8 cellular contexts compared by ENCODE assay signal in the genomic region with DNA sequence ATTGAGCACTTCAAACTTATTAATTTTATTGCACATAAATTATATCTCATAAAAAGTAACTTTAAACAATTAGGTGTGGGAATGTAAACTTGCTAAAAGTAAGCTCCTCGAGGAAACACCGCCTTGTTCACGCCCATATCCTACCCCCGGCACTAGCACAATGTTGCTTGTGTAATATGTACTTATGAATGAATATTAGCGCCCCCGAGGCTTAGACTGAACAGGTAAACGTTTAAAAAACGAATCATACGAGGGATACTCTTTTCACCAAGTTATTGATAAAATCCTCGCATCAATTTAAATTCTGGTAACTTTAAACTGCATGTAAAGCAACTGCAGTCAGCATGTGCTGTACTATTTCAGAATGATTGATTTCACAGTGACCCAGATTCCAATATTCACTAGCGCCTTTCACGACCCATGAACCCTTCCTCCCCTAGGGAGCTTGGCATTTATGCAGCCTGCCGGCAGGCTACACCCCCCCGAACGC. TPM values are rescaled to one million over a fixed set of nuclear protein-coding genes. Genes with fewer than 3 reads are reported as not detected.
A peak's percentile ranks its signal among the peaks of the same experiment; 100 is the strongest.
DNase-seq lines count a peak whose midpoint lies in the region; ATAC-seq and TF ChIP-seq lines count a peak whose summit lies in the region.

No MANE protein-coding gene starts in this region.

- H3K27ac ChIP-seq in CD4-positive, alpha-beta memory T cell (ENCODE audit: low read depth, low read length) = peak overlapping the region; percentile 96
- H3K27ac ChIP-seq in esophagus squamous epithelium = peak overlapping the region; percentile 86 to 94 (median 92)

- TF ChIP-seq POLR2A in esophagus squamous epithelium (IDR thresholded peaks at IDR 0.05) = no peak

- no peak for TF ChIP-seq CTCF in esophagus squamous epithelium (IDR thresholded peaks at IDR 0.05)
- TF ChIP-seq CTCF in osteocyte (IDR thresholded peaks at IDR 0.05) = no peak

- H3K4me3 Mint-ChIP-seq in CD4-positive, alpha-beta memory T cell = peak overlapping the region; percentile 92 to 98 (median 96)
- H3K4me3 Mint-ChIP-seq in T-cell (peak overlapping the region; percentile 95 to 98 (median 95)), osteocyte (ENCODE audit: unreplicated experiment) (peak overlapping the region; percentile 92)

- ATAC-seq in GM19395 (IDR thresholded peaks at IDR 0.05; ENCODE audit: unreplicated experiment) (peak; percentile 26), HG03520 (IDR thresholded peaks at IDR 0.05; ENCODE audit: unreplicated experiment) (peak; percentile 6), T-cell (replicated peaks in 1 of 4) (peak; percentile 18 to 32 (median 24))

- intact Hi-C loops in CD4-positive, alpha-beta memory T cell (cut with micrococcal nuclease) = loop anchor here (1.0 to 10.0 kb wide), 9 partner anchors 105 to 1959 kb away; a partner anchor contains a TSS
- intact Hi-C loops in esophagus squamous epithelium (cut with DNase I) = no loop called here

- POLR2A ChIA-PET in CD4-positive, alpha-beta memory T cell (lab: Charles Lee; ENCODE audit: partially characterized antibody) = interaction anchor here (0.6 to 2.9 kb wide), 9 partner anchors 10 to 1707 kb away, joined by 3 to 18 read pairs (median 5); a partner anchor contains a TSS
- POLR2A ChIA-PET in T-cell (lab: Charles Lee) (interaction anchor here in 1 of 2 donors (0.6 kb wide), 1 partner anchor 9 kb away, joined by 3 read pairs; no protein-coding TSS in a partner anchor), HEK293T (lab: Yijun Ruan, JAX) (interaction anchor here (1.8 kb wide), 1 partner anchor 9 kb away, joined by 5 read pairs; no protein-coding TSS in a partner anchor)

- H3K9me3 ChIP-seq in CD4-positive, alpha-beta memory T cell (ENCODE audit: control insufficient read depth in 1 of 2, low read length in 2 of 2) = no peaks in the 10 kb centered on the region
- no peaks in the 10 kb centered on the region for H3K9me3 ChIP-seq in esophagus squamous epithelium

- H3K36me3 Mint-ChIP-seq in CD4-positive, alpha-beta memory T cell = peaks cover 13 to 31% of the 10 kb centered on the region in 2 donors
- peaks cover 8% of the 10 kb centered on the region for H3K36me3 Mint-ChIP-seq in T-cell
- peaks cover 5% of the 10 kb centered on the region for H3K36me3 Mint-ChIP-seq in osteocyte (ENCODE audit: unreplicated experiment)

- H3K4me1 ChIP-seq in CD4-positive, alpha-beta memory T cell (ENCODE audit: insufficient read depth, low read length) = peaks cover 37% of the 10 kb centered on the region
- H3K4me1 ChIP-seq in esophagus squamous epithelium = peaks cover 0 to 47% (median 7%) of the 10 kb centered on the region in 3 donors

- peak overlapping the region; percentile 95 to 98 (median 97) for H3K27ac Mint-ChIP-seq in CD4-positive, alpha-beta memory T cell
- H3K27ac Mint-ChIP-seq in T-cell (peak overlapping the region; percentile 91 to 96), osteocyte (ENCODE audit: unreplicated experiment) (peak overlapping the region; percentile 93)

- peaks cover 17 to 56% (median 37%) of the 10 kb centered on the region in 4 donors for H3K4me1 Mint-ChIP-seq in CD4-positive, alpha-beta memory T cell
- H3K4me1 Mint-ChIP-seq in T-cell (peaks cover 29 to 52% (median 49%) of the 10 kb centered on the region in 3 donors), osteocyte (ENCODE audit: unreplicated experiment) (peaks cover 14% of the 10 kb centered on the region)

- no peaks in the 10 kb centered on the region for H3K27me3 ChIP-seq in CD4-positive, alpha-beta memory T cell (ENCODE audit: insufficient read depth, low read length)
- H3K27me3 ChIP-seq in esophagus squamous epithelium = no peaks in the 10 kb centered on the region

- peak overlapping the region; percentile 85 to 95 for H3K4me3 ChIP-seq in CD4-positive, alpha-beta memory T cell (ENCODE audit: low read length in 2 of 2)
- peak overlapping the region; percentile 68 to 90 (median 87) for H3K4me3 ChIP-seq in esophagus squamous epithelium

- WGBS in esophagus squamous epithelium, 2 donors = 0 to 1% methylated on average over 14 to 15 of the region's 15 CpGs

- peaks cover 6% of the 10 kb centered on the region for H3K36me3 ChIP-seq in CD4-positive, alpha-beta memory T cell (ENCODE audit: insufficient read depth, low read length)
- H3K36me3 ChIP-seq in esophagus squamous epithelium = peaks cover 0 to 12% (median 0%) of the 10 kb centered on the region in 3 donors

- H3K9me3 Mint-ChIP-seq in CD4-positive, alpha-beta memory T cell = peaks cover 0 to 4% (median 0%) of the 10 kb centered on the region in 8 donors
- H3K9me3 Mint-ChIP-seq in T-cell (no peaks in the 10 kb centered on the region), osteocyte (ENCODE audit: unreplicated experiment) (no peaks in the 10 kb centered on the region)

- DNase-seq in CD4-positive, alpha-beta memory T cell = peak in 1 of 5 donors; percentile 8
- peak in 4 of 34 experiments; percentile 12 to 46 (median 25) for DNase-seq in T-cell
- DNase-seq in esophagus squamous epithelium (lab: John Stamatoyannopoulos, UW) = no peak
- no peak for DNase-seq in osteocyte (ENCODE audit: extremely low spot score, unreplicated experiment)
- DNase-seq in HEK293T (ENCODE audit: extremely low spot score) = no peak
- no peak for DNase-seq in GM19240 (ENCODE audit: insufficient read length, low spot score)

- H3K27me3 Mint-ChIP-seq in CD4-positive, alpha-beta memory T cell = no peaks in the 10 kb centered on the region
- no peaks in the 10 kb centered on the region for H3K27me3 Mint-ChIP-seq in T-cell
- H3K27me3 Mint-ChIP-seq in osteocyte (ENCODE audit: unreplicated experiment) = no peaks in the 10 kb centered on the region

- CTCF ChIA-PET in CD4-positive, alpha-beta memory T cell (lab: Charles Lee; ENCODE audit: partially characterized antibody) = interaction anchor here (1.0 to 2.8 kb wide), 2 partner anchors 10 to 104 kb away, joined by 3 to 10 read pairs; no protein-coding TSS in a partner anchor
- CTCF ChIA-PET in T-cell (lab: Charles Lee) = no interaction called here
- CTCF ChIA-PET in HEK293T (lab: Yijun Ruan, JAX) = interaction anchor here (1.0 kb wide), 1 partner anchor 11 kb away, joined by 3 read pairs; no protein-coding TSS in a partner anchor

TF ChIP-seq in HEK293T, 16 proteins besides CTCF, POLR2A, EP300 and RAD21:
- TF ChIP-seq ARNT (IDR thresholded peaks at IDR 0.05) (no peak), TARDBP (IDR thresholded peaks at IDR 0.05) (no peak), BHLHE40 (IDR thresholded peaks at IDR 0.05; ENCODE audit: borderline replicate concordance) (no peak), L3MBTL2 (conservative IDR thresholded peaks at IDR 0.05) (no peak), FOXA1 (IDR thresholded peaks at IDR 0.05) (no peak), ELF4 (IDR thresholded peaks at IDR 0.05) (no peak), CTBP1 (IDR thresholded peaks at IDR 0.05; ENCODE audit: borderline replicate concordance) (no peak), SP1 (IDR thresholded peaks at IDR 0.05) (no peak)
- TF ChIP-seq, protein P1, sequence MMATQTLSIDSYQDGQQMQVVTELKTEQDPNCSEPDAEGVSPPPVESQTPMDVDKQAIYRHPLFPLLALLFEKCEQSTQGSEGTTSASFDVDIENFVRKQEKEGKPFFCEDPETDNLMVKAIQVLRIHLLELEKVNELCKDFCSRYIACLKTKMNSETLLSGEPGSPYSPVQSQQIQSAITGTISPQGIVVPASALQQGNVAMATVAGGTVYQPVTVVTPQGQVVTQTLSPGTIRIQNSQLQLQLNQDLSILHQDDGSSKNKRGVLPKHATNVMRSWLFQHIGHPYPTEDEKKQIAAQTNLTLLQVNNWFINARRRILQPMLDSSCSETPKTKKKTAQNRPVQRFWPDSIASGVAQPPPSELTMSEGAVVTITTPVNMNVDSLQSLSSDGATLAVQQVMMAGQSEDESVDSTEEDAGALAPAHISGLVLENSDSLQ (IDR thresholded peaks at IDR 0.05) = no peak

RNA-seq across cellular contexts. Expression of a gene that starts 0.6 kb away (rescaled TPM):
- total RNA-seq in CD4-positive, alpha-beta memory T cell = 10 to 100 TPM; 36.6 to 45.7 TPM
- polyA plus RNA-seq in CD4-positive, alpha-beta memory T cell = 10 to 100 TPM; 12.6 to 21.6 TPM
- total RNA-seq in T-cell (10 to 100 TPM; 19.9 to 31.1 (median 26.8) TPM), esophagus squamous epithelium (10 to 100 TPM; 11.2 to 15.6 (median 11.4) TPM), osteocyte (14.1 and 19.1 TPM in 2 replicates)

RNA-seq across cellular contexts. Expression of a gene that starts 49.8 kb away (rescaled TPM):
- total RNA-seq in CD4-positive, alpha-beta memory T cell = not detected
- polyA plus RNA-seq in CD4-positive, alpha-beta memory T cell = not detected
- total RNA-seq in T-cell = not detected
- under 1 TPM in 1 of 4 donors, not detected in 3; 0.19 TPM for total RNA-seq in esophagus squamous epithelium
- not detected in 2 replicates for total RNA-seq in osteocyte

Comparison
In these comparisons a context has a peak if more than half of its experiments do, and no peak if none do; other contexts are left out.
1. CTCF ChIA-PET loops: an anchor here in CD4-positive, alpha-beta memory T cell (1.0 to 2.8 kb wide) and HEK293T (1.0 kb wide); none called in T-cell.